Comparison of ENCODE assay signal across 16 cellular contexts in the genomic region with DNA sequence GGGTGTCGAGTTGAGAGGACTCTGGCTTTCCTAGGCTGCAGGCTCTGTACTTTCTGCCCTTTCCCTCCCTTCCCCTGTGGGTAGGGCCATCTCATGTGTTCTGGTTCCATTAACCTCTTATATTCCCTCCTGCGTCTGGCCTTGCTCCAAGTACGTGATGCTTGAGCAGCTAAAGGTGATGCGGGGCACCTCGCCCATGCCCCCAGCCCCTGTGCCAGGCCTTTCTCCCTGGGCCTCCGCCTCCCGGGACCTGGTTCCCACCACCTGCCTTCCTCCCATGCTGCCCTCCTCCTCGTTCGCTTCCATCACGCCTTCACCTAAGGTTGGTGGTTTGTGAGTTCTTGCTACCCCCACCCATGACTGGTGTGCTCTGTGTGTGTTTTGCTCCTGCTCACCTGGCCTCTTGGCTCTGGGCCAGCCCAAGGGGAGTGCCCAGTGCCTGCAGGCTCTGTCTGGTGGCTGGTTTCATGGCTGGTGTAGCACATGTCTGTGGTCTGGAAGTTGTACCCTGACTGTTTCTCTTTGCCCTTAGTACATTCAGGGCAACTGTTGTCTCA. TPM values are rescaled to one million over a fixed set of nuclear protein-coding genes. Genes with fewer than 3 reads are reported as not detected.
DNase-seq lines count a peak whose midpoint lies in the region; ATAC-seq and TF ChIP-seq lines count a peak whose summit lies in the region.
"Had no signal": no experiment of that assay in that cellular context is flagged by ENCODE, and none has a peak within 500 bp of the region (broad histone marks: within the 10 kb centered on the region; RNA-seq: fewer than 3 reads in every experiment).

No MANE protein-coding gene starts in this region.

- H3K27ac ChIP-seq in right cardiac atrium (ENCODE audit: low read length) (no peak overlapping the region), dorsolateral prefrontal cortex (peak overlapping the region in 35 of 59 donors; percentile 2 to 75 (median 52)), endodermal cell (ENCODE audit: low read depth, low read length) (no peak overlapping the region)
- H3K27ac ChIP-seq: suprapubic skin had no signal

- H3K27me3 ChIP-seq in right cardiac atrium (ENCODE audit: control insufficient read depth, insufficient read depth) (no peaks in the 10 kb centered on the region), dorsolateral prefrontal cortex (no peaks in the 10 kb centered on the region), endodermal cell (ENCODE audit: control insufficient read depth, insufficient read depth, low read length, poor library complexity, severe bottlenecking) (no peaks in the 10 kb centered on the region)
- H3K27me3 ChIP-seq: suprapubic skin had no signal

- H3K4me3 Mint-ChIP-seq in endodermal cell, result no peak overlapping the region
- H3K4me3 Mint-ChIP-seq: activated CD4-positive, alpha-beta memory T cell treated with anti-CD3 and anti-CD28 coated beads for 36 hours; activated naive CD4-positive, alpha-beta T cell treated with anti-CD3 and anti-CD28 coated beads for 36 hours had no signal

- WGBS in right cardiac atrium, result 84% methylated on average over 10 of the region's 10 CpGs
- 95 to 97% methylated on average over 6 to 10 of the region's 10 CpGs for whole genome bisulfite sequencing in endodermal cell (ENCODE audit: insufficient coverage in 1 of 2, insufficient read length in 1 of 2), 2 experiments

- no peak overlapping the region for H3K27ac Mint-ChIP-seq in endodermal cell
- H3K27ac Mint-ChIP-seq: activated CD4-positive, alpha-beta memory T cell treated with anti-CD3 and anti-CD28 coated beads for 36 hours; activated naive CD4-positive, alpha-beta T cell treated with anti-CD3 and anti-CD28 coated beads for 36 hours; progenitor cell of endocrine pancreas had no signal

- ATAC-seq in right cardiac atrium (no peak), left cardiac atrium (no peak), GM21529 (IDR thresholded peaks at IDR 0.05; ENCODE audit: unreplicated experiment) (no peak)

- H3K9ac ChIP-seq in endodermal cell (ENCODE audit: extremely low read depth, low read length, poor library complexity, severe bottlenecking), result no peak overlapping the region

- H3K9me3 ChIP-seq in right cardiac atrium (ENCODE audit: control insufficient read depth, low read length), result no peaks in the 10 kb centered on the region
- no peaks in the 10 kb centered on the region for H3K9me3 ChIP-seq in endodermal cell (ENCODE audit: control insufficient read depth, low read length)
- H3K9me3 ChIP-seq: suprapubic skin had no signal

- peaks cover 24% of the 10 kb centered on the region for H3K36me3 ChIP-seq in endodermal cell (ENCODE audit: control insufficient read depth, insufficient read depth, low read length)

- intact Hi-C loops in right cardiac atrium (cut with DNase I) (no loop called here), left cardiac atrium (cut with DNase I) (no loop called here), dorsolateral prefrontal cortex (cut with DNase I) (no loop called here)

- TF ChIP-seq CTCF in dorsolateral prefrontal cortex (IDR thresholded peaks at IDR 0.05 in 54 of 56, conservative IDR thresholded peaks at IDR 0.05 in 2 of 56; ENCODE audit: low read depth in 1 of 56, partially characterized antibody in 56 of 56) (no peak), endodermal cell (conservative IDR thresholded peaks at IDR 0.05) (no peak)

- DNase-seq in right cardiac atrium (peak; percentile 19 to 61 (median 59)), left cardiac atrium (no peak), NCI-H526 treated with DMSO at 0.1 percent for 48 hours (lab: John Stamatoyannopoulos, UW) (peak; percentile 83), dorsolateral prefrontal cortex (peak in 1 of 10 donors; percentile 60), endodermal cell (no peak), superior temporal gyrus (ENCODE audit: extremely low spot score) (no peak), HPDE6-E6E7 (ENCODE audit: extremely low spot score) (no peak)
- DNase-seq: activated CD4-positive, alpha-beta memory T cell treated with anti-CD3 and anti-CD28 coated beads for 36 hours; activated naive CD4-positive, alpha-beta T cell treated with anti-CD3 and anti-CD28 coated beads for 36 hours; dermis blood vessel endothelial cell had no signal

- H3K4me1 Mint-ChIP-seq in endodermal cell, result no peaks in the 10 kb centered on the region

- H3K9me3 Mint-ChIP-seq in endodermal cell, result no peaks in the 10 kb centered on the region
- H3K9me3 Mint-ChIP-seq: activated CD4-positive, alpha-beta memory T cell treated with anti-CD3 and anti-CD28 coated beads for 36 hours; activated naive CD4-positive, alpha-beta T cell treated with anti-CD3 and anti-CD28 coated beads for 36 hours had no signal

- H3K4me1 ChIP-seq in right cardiac atrium (ENCODE audit: control insufficient read depth, insufficient read depth, low read length), result peaks cover 3% of the 10 kb centered on the region
- H3K4me1 ChIP-seq in endodermal cell (ENCODE audit: control insufficient read depth, insufficient read depth, low read length), result no peaks in the 10 kb centered on the region

- H3K27me3 Mint-ChIP-seq in endodermal cell (ENCODE audit: insufficient read depth), result no peaks in the 10 kb centered on the region
- H3K27me3 Mint-ChIP-seq: activated CD4-positive, alpha-beta memory T cell treated with anti-CD3 and anti-CD28 coated beads for 36 hours; progenitor cell of endocrine pancreas had no signal

- H3K36me3 Mint-ChIP-seq in endodermal cell (ENCODE audit: low read depth), result peaks cover 42% of the 10 kb centered on the region
- H3K36me3 Mint-ChIP-seq: activated CD4-positive, alpha-beta memory T cell treated with anti-CD3 and anti-CD28 coated beads for 36 hours had no signal

- H3K4me3 ChIP-seq in right cardiac atrium (ENCODE audit: low read length) (no peak overlapping the region), dorsolateral prefrontal cortex (no peak overlapping the region), endodermal cell (ENCODE audit: low read length) (no peak overlapping the region)
- H3K4me3 ChIP-seq: suprapubic skin had no signal

RNA-seq across cellular contexts. Expression of gene PHLDB1, which starts 34.1 kb away (rescaled TPM):
- total RNA-seq in right cardiac atrium (100 to 1,000 TPM; 123 to 177 (median 136) TPM), left cardiac atrium (100 to 1,000 TPM; 108 to 159 TPM), dorsolateral prefrontal cortex (100 to 1,000 TPM in 117 of 120 experiments, 10 to 100 TPM in 3; 68.2 to 983 (median 256) TPM), endodermal cell (10 to 100 TPM; 45.9 to 54.9 TPM)
- polyA plus RNA-seq in right cardiac atrium, result 110 TPM
- polyA plus RNA-seq in endodermal cell (2013, experiment 1 of 2), result 106 TPM
- polyA plus RNA-seq in endodermal cell (2013, experiment 2 of 2), result 105 TPM

RNA-seq across cellular contexts. Expression of gene TREH, which starts 37.9 kb away (rescaled TPM):
- total RNA-seq in right cardiac atrium, result not detected
- polyA plus RNA-seq in right cardiac atrium, result 1.2 TPM
- not detected for total RNA-seq in left cardiac atrium
- not detected for total RNA-seq in dorsolateral prefrontal cortex
- not detected for total RNA-seq in endodermal cell
- not detected for polyA plus RNA-seq in endodermal cell (2013, experiment 1 of 2)
- polyA plus RNA-seq in endodermal cell (2013, experiment 2 of 2), result not detected
- total RNA-seq: activated CD4-positive, alpha-beta memory T cell treated with anti-CD3 and anti-CD28 coated beads for 36 hours; activated naive CD4-positive, alpha-beta T cell treated with anti-CD3 and anti-CD28 coated beads for 36 hours; dermis blood vessel endothelial cell; frontal cortex; lung microvascular endothelial cell; progenitor cell of endocrine pancreas; suprapubic skin had no signal
- polyA plus RNA-seq: AG04450 had no signal

Comparison
In these comparisons a context has a peak if more than half of its experiments do, and no peak if none do; other contexts are left out.
1. DNase-seq: peak in right cardiac atrium (3 of 3) and NCI-H526 treated with DMSO at 0.1 percent for 48 hours (single experiment); none in left cardiac atrium (single experiment), endodermal cell (single experiment), superior temporal gyrus (single experiment) and HPDE6-E6E7 (single experiment).
2. H3K27ac ChIP-seq: peak in dorsolateral prefrontal cortex (35 of 59); none in right cardiac atrium (single experiment) and endodermal cell (single experiment).